1 cellular context compared by ENCODE assay signal in the genomic region with DNA sequence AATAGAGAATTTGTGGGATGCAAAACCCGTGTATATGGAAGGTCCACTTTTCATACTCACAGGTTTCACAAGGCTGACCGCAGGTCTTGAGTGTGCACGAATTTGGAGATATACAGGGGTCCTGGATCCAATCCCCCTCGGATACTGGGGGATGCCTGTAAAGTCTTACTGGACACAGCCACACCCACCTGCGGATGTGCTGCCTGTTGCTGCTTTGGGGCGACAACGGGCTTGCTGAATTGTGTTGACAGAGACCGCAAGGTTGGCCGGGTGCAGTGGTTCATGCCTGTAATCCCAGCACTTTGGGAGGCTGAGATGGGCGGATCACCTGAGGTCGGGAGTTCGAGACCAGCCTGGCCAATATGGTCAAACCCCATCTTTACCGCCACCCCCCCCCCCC.
A peak's percentile ranks its signal among the peaks of the same experiment; 100 is the strongest.
TF ChIP-seq lines count a peak whose summit lies in the region.

No MANE protein-coding gene starts in this region.

TF ChIP-seq in HEK293, 187 proteins besides CTCF, POLR2A, EP300 and RAD21:
- TF ChIP-seq SCRT1 (tag by site-specific recombination; IDR thresholded peaks at IDR 0.05; ENCODE audit: borderline replicate concordance) = peak; percentile 96
- no peak for TF ChIP-seq EGR2 (tag by site-specific recombination; IDR thresholded peaks at IDR 0.05; ENCODE audit: low read depth)
- no peak for TF ChIP-seq ZFP3 (tag by site-specific recombination; IDR thresholded peaks at IDR 0.05; ENCODE audit: low read depth)
- TF ChIP-seq ZNF701 (tag by site-specific recombination; IDR thresholded peaks at IDR 0.05) = no peak
- TF ChIP-seq ZNF394 (tag by site-specific recombination; IDR thresholded peaks at IDR 0.05; ENCODE audit: borderline replicate concordance) = no peak
- peak; percentile 91 for TF ChIP-seq SCRT2 (tag by site-specific recombination; IDR thresholded peaks at IDR 0.05)
- no peak for TF ChIP-seq PRDM10 (tag by site-specific recombination; IDR thresholded peaks at IDR 0.05)
